Comparison of ENCODE assay signal across 1 cellular context in the genomic region with DNA sequence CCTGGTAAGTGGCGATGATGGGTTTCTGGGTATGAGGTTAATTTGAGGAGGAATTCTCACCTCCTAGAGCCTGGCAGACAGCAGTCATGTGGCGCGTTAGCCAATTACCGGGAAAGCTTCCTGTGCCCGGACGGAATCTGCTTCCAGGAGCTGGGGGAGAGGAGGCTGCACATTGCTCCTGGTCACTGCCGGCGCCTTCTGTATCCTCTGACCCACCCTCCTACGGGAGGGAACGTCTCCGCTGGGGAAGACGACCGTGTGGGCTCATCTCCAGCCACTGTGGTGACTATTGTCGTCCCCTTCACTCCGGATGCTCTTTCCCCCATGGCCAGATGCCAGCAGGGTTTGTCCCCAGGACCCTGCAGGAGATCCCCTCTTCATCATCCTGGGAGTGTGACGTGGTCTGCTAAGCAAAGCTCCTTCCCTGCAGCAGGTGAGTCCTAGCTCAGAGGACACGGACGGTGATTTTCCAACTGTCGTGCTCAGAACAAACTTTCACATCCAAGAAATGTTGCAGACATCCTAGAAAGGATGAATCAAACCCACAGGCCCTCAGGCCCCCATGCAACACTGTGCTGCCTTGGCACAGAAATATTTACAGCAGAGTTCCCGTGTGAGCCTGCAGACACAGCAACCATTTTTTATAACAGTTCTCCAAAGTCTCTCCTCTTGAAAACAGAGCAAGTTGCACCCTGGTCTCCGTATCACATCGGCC.
TF ChIP-seq lines count a peak whose summit lies in the region.

No MANE protein-coding gene starts in this region.

TF ChIP-seq in IMR-90, 13 proteins besides CTCF, POLR2A, EP300 and RAD21:
- no peak for TF ChIP-seq MAFK (IDR thresholded peaks at IDR 0.05; ENCODE audit: low read depth, low read length)
- no peak for TF ChIP-seq RCOR1 (IDR thresholded peaks at IDR 0.05; ENCODE audit: insufficient replicate concordance, low read length)
- no peak for TF ChIP-seq BHLHE40 (IDR thresholded peaks at IDR 0.05; ENCODE audit: low read depth, low read length)
- no peak for TF ChIP-seq CEBPB (IDR thresholded peaks at IDR 0.05; ENCODE audit: low read depth, low read length)
- TF ChIP-seq RFX5 (IDR thresholded peaks at IDR 0.05; ENCODE audit: low read depth, low read length): no peak
- no peak for TF ChIP-seq USF2 (IDR thresholded peaks at IDR 0.05; ENCODE audit: low read depth, low read length)
- no peak for TF ChIP-seq MAZ (IDR thresholded peaks at IDR 0.05; ENCODE audit: borderline replicate concordance, low read depth, low read length)
- TF ChIP-seq, protein P1, sequence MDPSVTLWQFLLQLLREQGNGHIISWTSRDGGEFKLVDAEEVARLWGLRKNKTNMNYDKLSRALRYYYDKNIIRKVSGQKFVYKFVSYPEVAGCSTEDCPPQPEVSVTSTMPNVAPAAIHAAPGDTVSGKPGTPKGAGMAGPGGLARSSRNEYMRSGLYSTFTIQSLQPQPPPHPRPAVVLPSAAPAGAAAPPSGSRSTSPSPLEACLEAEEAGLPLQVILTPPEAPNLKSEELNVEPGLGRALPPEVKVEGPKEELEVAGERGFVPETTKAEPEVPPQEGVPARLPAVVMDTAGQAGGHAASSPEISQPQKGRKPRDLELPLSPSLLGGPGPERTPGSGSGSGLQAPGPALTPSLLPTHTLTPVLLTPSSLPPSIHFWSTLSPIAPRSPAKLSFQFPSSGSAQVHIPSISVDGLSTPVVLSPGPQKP (IDR thresholded peaks at IDR 0.05; ENCODE audit: borderline replicate concordance, low read depth, low read length): no peak
- TF ChIP-seq SMC3 (IDR thresholded peaks at IDR 0.05; ENCODE audit: low read depth, low read length): no peak
- TF ChIP-seq FOS (IDR thresholded peaks at IDR 0.05; ENCODE audit: low read depth, low read length): no peak
- no peak for TF ChIP-seq CHD1 (IDR thresholded peaks at IDR 0.05; ENCODE audit: low read depth, low read length)
- no peak for TF ChIP-seq NFE2L2 (IDR thresholded peaks at IDR 0.05; ENCODE audit: low read depth, low read length)
- no peak for TF ChIP-seq MXI1 (IDR thresholded peaks at IDR 0.05; ENCODE audit: borderline replicate concordance, low read depth, low read length)
